ENCODE assay signal across 13 cellular contexts in genomic region chr12:203074-203461, GRCh38. TPM values are rescaled to one million over a fixed set of nuclear protein-coding genes. Genes with fewer than 3 reads are reported as not detected.
DNase-seq lines count a peak whose midpoint lies in the region; ATAC-seq and TF ChIP-seq lines count a peak whose summit lies in the region.
"Had no signal": no experiment of that assay in that cellular context is flagged by ENCODE, and none has a peak within 500 bp of the region (broad histone marks: within the 10 kb centered on the region; RNA-seq: fewer than 3 reads in every experiment).

No MANE protein-coding gene starts in this region.

- peaks cover 7% of the 10 kb centered on the region for H3K4me1 ChIP-seq in HEK293 (ENCODE audit: control insufficient read depth, insufficient read depth, low read length)

- no peak for ATAC-seq in stimulated activated effector memory CD8-positive, alpha-beta T cell treated with anti-CD3 and anti-CD28 coated beads, Interleukin-12 subunit alpha, Interleukin-12 subunit beta, amount 100 ng/mL, for 72 hours
- ATAC-seq in GM19467 (IDR thresholded peaks at IDR 0.05; ENCODE audit: unreplicated experiment) (no peak), HG02623 (IDR thresholded peaks at IDR 0.05; ENCODE audit: unreplicated experiment) (no peak)

- H3K4me3 Mint-ChIP-seq in dendritic cell treated with granulocyte-macrophage colony-stimulating factor and Interleukin-4, amounts not matched to agents 40 ng/mL and 50 ng/mL, for 4 days = peak overlapping the region; percentile 66
- H3K4me3 Mint-ChIP-seq in nephron = peak overlapping the region in 2 of 3 experiments; percentile 7 to 44
- no peak overlapping the region for H3K4me3 Mint-ChIP-seq in stimulated activated effector memory CD8-positive, alpha-beta T cell treated with anti-CD3 and anti-CD28 coated beads, Interleukin-12 subunit alpha, Interleukin-12 subunit beta, amount 100 ng/mL, for 72 hours

- H3K27ac ChIP-seq in HEK293 (ENCODE audit: extremely low read depth, low read depth, low read length) (no peak overlapping the region; the same call in 1 of the 2 replicates), temporal lobe (ENCODE audit: low read depth, low read length) (peak overlapping the region; percentile 48)
- H3K27ac ChIP-seq: epithelial cell of prostate had no signal

- H3K9me3 Mint-ChIP-seq in dendritic cell treated with granulocyte-macrophage colony-stimulating factor and Interleukin-4, amounts not matched to agents 40 ng/mL and 50 ng/mL, for 4 days = no peaks in the 10 kb centered on the region
- H3K9me3 Mint-ChIP-seq in nephron = no peaks in the 10 kb centered on the region
- H3K9me3 Mint-ChIP-seq in stimulated activated effector memory CD8-positive, alpha-beta T cell treated with anti-CD3 and anti-CD28 coated beads, Interleukin-12 subunit alpha, Interleukin-12 subunit beta, amount 100 ng/mL, for 72 hours = no peaks in the 10 kb centered on the region

- H3K27me3 Mint-ChIP-seq in dendritic cell treated with granulocyte-macrophage colony-stimulating factor and Interleukin-4, amounts not matched to agents 40 ng/mL and 50 ng/mL, for 4 days = peaks cover 50% of the 10 kb centered on the region
- peaks cover 45% of the 10 kb centered on the region for H3K27me3 Mint-ChIP-seq in nephron (ENCODE audit: low read depth)

- no peak overlapping the region for H3K27ac Mint-ChIP-seq in dendritic cell treated with granulocyte-macrophage colony-stimulating factor and Interleukin-4, amounts not matched to agents 40 ng/mL and 50 ng/mL, for 4 days
- no peak overlapping the region for H3K27ac Mint-ChIP-seq in nephron
- H3K27ac Mint-ChIP-seq in stimulated activated effector memory CD8-positive, alpha-beta T cell treated with anti-CD3 and anti-CD28 coated beads, Interleukin-12 subunit alpha, Interleukin-12 subunit beta, amount 100 ng/mL, for 72 hours = no peak overlapping the region
- H3K27ac Mint-ChIP-seq: CD4-positive, alpha-beta memory T cell; immature natural killer cell had no signal

- H3K9me3 ChIP-seq in HEK293 (ENCODE audit: control insufficient read depth, insufficient read depth, low read depth, low read length) = no peaks in the 10 kb centered on the region

- H3K4me3 ChIP-seq in HEK293 (ENCODE audit: low read depth, low read length) = no peak overlapping the region

- no peak for DNase-seq in stimulated activated effector memory CD8-positive, alpha-beta T cell treated with anti-CD3 and anti-CD28 coated beads, Interleukin-12 subunit alpha, Interleukin-12 subunit beta, amount 100 ng/mL, for 72 hours (ENCODE audit: low spot score in 2 of 2)
- no peak for DNase-seq in effector CD8-positive, alpha-beta T cell (lab: John Stamatoyannopoulos, UW)
- DNase-seq: activated CD4-positive, alpha-beta T cell treated with anti-CD3 and anti-CD28 coated beads for 1 hour; activated T-cell treated with anti-CD3 and anti-CD28 coated beads, Interleukin-2, amount 50 U/mL, for 48 hours; CD4-positive, alpha-beta memory T cell; immature natural killer cell had no signal

- intact Hi-C loops in dendritic cell treated with granulocyte-macrophage colony-stimulating factor and Interleukin-4, amounts not matched to agents 40 ng/mL and 50 ng/mL, for 4 days (cut with micrococcal nuclease) = no loop called here

- H3K36me3 Mint-ChIP-seq in dendritic cell treated with granulocyte-macrophage colony-stimulating factor and Interleukin-4, amounts not matched to agents 40 ng/mL and 50 ng/mL, for 4 days (ENCODE audit: low read depth) = peaks cover 16% of the 10 kb centered on the region
- peaks cover 2% of the 10 kb centered on the region for H3K36me3 Mint-ChIP-seq in nephron (ENCODE audit: low read depth)
- no peaks in the 10 kb centered on the region for H3K36me3 Mint-ChIP-seq in stimulated activated effector memory CD8-positive, alpha-beta T cell treated with anti-CD3 and anti-CD28 coated beads, Interleukin-12 subunit alpha, Interleukin-12 subunit beta, amount 100 ng/mL, for 72 hours
- H3K36me3 Mint-ChIP-seq: CD4-positive, alpha-beta memory T cell; immature natural killer cell had no signal

- no peaks in the 10 kb centered on the region for H3K36me3 ChIP-seq in HEK293 (ENCODE audit: control insufficient read depth in 2 of 2, insufficient read depth in 1 of 2, low read length in 2 of 2)

- no peaks in the 10 kb centered on the region for H3K4me1 Mint-ChIP-seq in dendritic cell treated with granulocyte-macrophage colony-stimulating factor and Interleukin-4, amounts not matched to agents 40 ng/mL and 50 ng/mL, for 4 days (ENCODE audit: low read depth)
- H3K4me1 Mint-ChIP-seq in nephron = peaks cover 17% of the 10 kb centered on the region
- peaks cover 3% of the 10 kb centered on the region for H3K4me1 Mint-ChIP-seq in stimulated activated effector memory CD8-positive, alpha-beta T cell treated with anti-CD3 and anti-CD28 coated beads, Interleukin-12 subunit alpha, Interleukin-12 subunit beta, amount 100 ng/mL, for 72 hours

- CTCF ChIA-PET in HEK293 (lab: Yijun Ruan, JAX) = interaction anchor here (2.0 kb wide), 1 partner anchor 17 kb away, joined by 6 read pairs; no protein-coding TSS in a partner anchor

- POLR2A ChIA-PET in HEK293 (lab: Yijun Ruan, JAX) = no interaction called here

- TF ChIP-seq CTCF in HEK293 (tag by site-specific recombination; IDR thresholded peaks at IDR 0.05) (no peak), nephron (IDR thresholded peaks at IDR 0.05; ENCODE audit: unreplicated experiment in 3 of 3) (no peak)

TF ChIP-seq in HEK293, 187 proteins besides CTCF, POLR2A, EP300 and RAD21:
- TF ChIP-seq ZNF121 (tag by site-specific recombination; IDR thresholded peaks at IDR 0.05) (peak; percentile 97), ZNF645 (tag by site-specific recombination; IDR thresholded peaks at IDR 0.05) (no peak)

RNA-seq across cellular contexts. Expression of gene SLC6A12, which starts 10.9 kb away (rescaled TPM):
- total RNA-seq in temporal lobe = 11.1 TPM

RNA-seq across cellular contexts. Expression of gene SLC6A13, which starts 59.6 kb away (rescaled TPM):
- total RNA-seq in temporal lobe = 14.0 TPM
